In the genomic region with DNA sequence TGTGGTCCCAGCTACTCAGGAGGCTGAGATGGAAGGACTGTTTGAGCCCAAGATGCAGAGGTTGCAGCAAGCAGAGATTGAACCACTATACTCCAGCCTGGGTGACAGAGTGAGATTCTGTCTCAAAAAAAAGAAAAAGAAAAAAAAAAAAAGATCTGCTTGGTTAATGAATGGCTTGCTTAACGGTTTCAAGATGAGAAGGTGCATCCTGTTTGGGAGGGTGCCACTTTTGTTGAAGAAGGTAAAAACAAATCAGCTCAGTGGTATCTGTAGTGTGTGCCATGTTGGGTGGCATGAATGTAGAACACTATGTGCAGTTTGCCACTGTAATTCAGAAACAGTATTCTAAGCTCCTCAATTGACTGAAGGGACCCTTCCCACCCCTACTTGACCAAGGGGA, we compare ENCODE assay signal across 16 cellular contexts.
A peak's percentile ranks its signal among the peaks of the same experiment; 100 is the strongest.
DNase-seq lines count a peak whose midpoint lies in the region; ATAC-seq and FAIRE-seq lines count a peak whose summit lies in the region.
"Had no signal": no experiment of that assay in that cellular context is flagged by ENCODE, and none has a peak within 500 bp of the region (broad histone marks: within the 10 kb centered on the region; RNA-seq: fewer than 3 reads in every experiment).

No MANE protein-coding gene starts in this region.

- peak; percentile 73 for ATAC-seq in GM19397 (IDR thresholded peaks at IDR 0.05; ENCODE audit: unreplicated experiment)
- ATAC-seq in HG02642 (IDR thresholded peaks at IDR 0.05; ENCODE audit: poor library complexity, unreplicated experiment), result peak; percentile 68
- ATAC-seq in HG03432 (IDR thresholded peaks at IDR 0.05; ENCODE audit: unreplicated experiment), result peak; percentile 89
- no peak for ATAC-seq in stimulated activated naive CD8-positive, alpha-beta T cell treated with anti-CD3 and anti-CD28 coated beads, Interleukin-15, Interleukin-2, amounts not matched to agents 100 U/mL and 50 U/mL, for 24 hours
- no peak for ATAC-seq in Right ventricle myocardium inferior
- ATAC-seq: CD8-positive, alpha-beta T cell; left colon; pancreas; T-cell had no signal

- intact Hi-C loops in Right ventricle myocardium inferior (cut with DNase I), result no loop called here

- peak; percentile 94 for FAIRE-seq in GM18507 (lab: Jason Lieb, UNC)
- FAIRE-seq: endometrium, pancreas had no signal

- peak; percentile 15 for DNase-seq in GM18507 (ENCODE audit: extremely low spot score, insufficient read length, low read depth)
- no peak for DNase-seq in A172 (ENCODE audit: low spot score)
- DNase-seq in stimulated activated naive CD8-positive, alpha-beta T cell treated with anti-CD3 and anti-CD28 coated beads, Interleukin-15, Interleukin-2, amounts not matched to agents 100 U/mL and 50 U/mL, for 24 hours, result no peak
- no peak for DNase-seq in Right ventricle myocardium inferior (ENCODE audit: missing footprints)
- DNase-seq in stimulated activated CD4-positive, alpha-beta T cell treated with anti-CD3 and anti-CD28 coated beads, Interleukin-2, amount 100 ng/mL, for 48 hours, result no peak
- DNase-seq: activated gamma-delta T cell; CD8-positive, alpha-beta T cell; KG1; left colon; NCI-H1417; pancreas; T-cell had no signal

Comparison
In these comparisons a context has a peak if more than half of its experiments do, and no peak if none do; other contexts are left out.
1. ATAC-seq: peak in GM19397 (single experiment), HG02642 (single experiment) and HG03432 (single experiment); none in stimulated activated naive CD8-positive, alpha-beta T cell treated with anti-CD3 and anti-CD28 coated beads, Interleukin-15, Interleukin-2, amounts not matched to agents 100 U/mL and 50 U/mL, for 24 hours (single experiment) and Right ventricle myocardium inferior (single experiment).